ENCODE assay signal across 5 cellular contexts in the genomic region with DNA sequence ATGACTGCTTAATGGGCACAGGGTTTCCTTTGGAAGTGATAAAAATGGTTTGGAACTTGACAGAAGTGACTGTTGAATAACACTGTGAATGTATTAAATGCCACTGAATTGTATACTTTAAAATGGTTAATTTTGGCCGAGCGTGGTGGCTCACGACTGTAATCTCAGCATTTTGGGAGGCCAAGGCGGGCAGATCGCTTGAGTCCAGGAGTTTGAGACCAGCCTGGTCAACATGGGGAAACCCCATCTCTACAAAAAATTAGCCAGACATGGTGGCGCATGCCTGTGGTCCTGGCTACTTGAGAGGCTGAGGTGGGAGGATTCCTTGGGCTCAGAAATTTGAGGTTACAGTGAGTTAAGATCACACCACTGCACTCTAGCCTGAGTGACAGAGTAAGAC.
A peak's percentile ranks its signal among the peaks of the same experiment; 100 is the strongest.
DNase-seq lines count a peak whose midpoint lies in the region; FAIRE-seq and TF ChIP-seq lines count a peak whose summit lies in the region.
"Not testable (repeated sequence)": the region's sequence is repeated elsewhere in the genome, so short reads cannot be mapped to it uniquely, and the experiment has no call there.

No MANE protein-coding gene starts in this region.

- not testable (repeated sequence) for H3K27me3 ChIP-seq in endothelial cell of umbilical vein (ENCODE audit: control insufficient read depth in 2 of 2, insufficient read depth in 2 of 2, low read length in 2 of 2); right atrium auricular region; neural progenitor cell

- not testable (repeated sequence) for TF ChIP-seq POLR2A in endothelial cell of umbilical vein (IDR thresholded peaks at IDR 0.05; ENCODE audit: low read depth, low read length)

- H3K27me3 Mint-ChIP-seq in nephron (ENCODE audit: low read depth); neural progenitor cell (ENCODE audit: insufficient read depth, low read depth): not testable (repeated sequence)

- not testable (repeated sequence) for H3K36me3 ChIP-seq in endothelial cell of umbilical vein (ENCODE audit: control insufficient read depth in 2 of 2, extremely low read depth in 1 of 2, insufficient read depth in 2 of 2, low read length in 2 of 2); right atrium auricular region; neural progenitor cell

- H3K9me1 ChIP-seq in endothelial cell of umbilical vein (replicated peaks; ENCODE audit: control insufficient read depth, extremely low read depth, insufficient read depth, low read length): not testable (repeated sequence)

- not testable (repeated sequence) for H3K9me3 Mint-ChIP-seq in nephron
- peaks cover 18% of the 10 kb centered on the region for H3K9me3 Mint-ChIP-seq in neural progenitor cell

- TF ChIP-seq CTCF in endothelial cell of umbilical vein (IDR thresholded peaks at IDR 0.05; ENCODE audit: extremely low read depth in 1 of 2, insufficient read depth in 1 of 2, low read depth in 1 of 2, low read length in 2 of 2); right atrium auricular region (IDR thresholded peaks at IDR 0.05); nephron (IDR thresholded peaks at IDR 0.05; ENCODE audit: unreplicated experiment in 3 of 3); neural progenitor cell (IDR thresholded peaks at IDR 0.05): not testable (repeated sequence)

- POLR2A ChIA-PET in endothelial cell of umbilical vein (lab: Charles Lee): not testable (repeated sequence)

- CTCF ChIA-PET in endothelial cell of umbilical vein (lab: Charles Lee): interaction anchor here (4.2 kb wide), 1 partner anchor 8 kb away, joined by 28 read pairs; no protein-coding TSS in a partner anchor

- intact Hi-C loops in endothelial cell of umbilical vein (cut with micrococcal nuclease): not testable (repeated sequence)

- peaks cover 59% of the 10 kb centered on the region for H3K4me1 Mint-ChIP-seq in nephron
- not testable (repeated sequence) for H3K4me1 Mint-ChIP-seq in neural progenitor cell

- DNase-seq in endothelial cell of umbilical vein (ENCODE audit: low read depth, low spot score); neural progenitor cell (ENCODE audit: low spot score): not testable (repeated sequence)
- DNase-seq in right atrium auricular region (ENCODE audit: low spot score) (peak; percentile 50), myocyte (ENCODE audit: low read depth) (peak; percentile 43)

- BruUV-seq in endothelial cell of umbilical vein (replicated peaks; lab: Mats Ljungman, UMichigan): not testable (repeated sequence)

- H3K9ac ChIP-seq in endothelial cell of umbilical vein (replicated peaks; ENCODE audit: extremely low read depth, insufficient read depth, low read length); neural progenitor cell: not testable (repeated sequence)

- dilution Hi-C loops in endothelial cell of umbilical vein (cut with MboI; ENCODE audit: extremely low pct_ligation_motif_present, low sequenced_read_pairs): not testable (repeated sequence)

- not testable (repeated sequence) for H3K4me1 ChIP-seq in endothelial cell of umbilical vein (ENCODE audit: control insufficient read depth, extremely low read depth, insufficient read depth, low read length); neural progenitor cell
- H3K4me1 ChIP-seq in right atrium auricular region: peaks cover 0 to 31% of the 10 kb centered on the region in 2 donors

- not testable (repeated sequence) for H4K20me1 ChIP-seq in endothelial cell of umbilical vein (replicated peaks; ENCODE audit: control insufficient read depth, extremely low read depth, insufficient read depth, low read length); neural progenitor cell (ENCODE audit: low read depth)

- not testable (repeated sequence) for H2AFZ ChIP-seq in endothelial cell of umbilical vein (ENCODE audit: low read depth, low read length); neural progenitor cell (replicated peaks)

- not testable (repeated sequence) for H3K9me3 ChIP-seq in endothelial cell of umbilical vein (replicated peaks; ENCODE audit: control insufficient read depth, insufficient read depth, low read length); right atrium auricular region; neural progenitor cell (ENCODE audit: low read depth)

- not testable (repeated sequence) for H3K79me2 ChIP-seq in endothelial cell of umbilical vein (ENCODE audit: control insufficient read depth, insufficient read depth, low read length); neural progenitor cell (ENCODE audit: low read depth)

- not testable (repeated sequence) for H3F3A ChIP-seq in neural progenitor cell (ENCODE audit: low read depth)

- not testable (repeated sequence) for H3K4me3 Mint-ChIP-seq in nephron, neural progenitor cell

- H3K36me3 Mint-ChIP-seq in nephron (ENCODE audit: low read depth) (peaks cover 33% of the 10 kb centered on the region), neural progenitor cell (peaks cover 26% of the 10 kb centered on the region)

- H3K4me2 ChIP-seq in endothelial cell of umbilical vein (ENCODE audit: insufficient read depth, low read length); neural progenitor cell: not testable (repeated sequence)

- H3K27ac Mint-ChIP-seq in nephron (peak overlapping the region; percentile 34 to 92 (median 46)), neural progenitor cell (peak overlapping the region; percentile 30)

- H3K4me3 ChIP-seq in endothelial cell of umbilical vein (replicated peaks in 1 of 3; ENCODE audit: insufficient read depth in 1 of 3, low read depth in 1 of 3, low read length in 3 of 3); right atrium auricular region; neural progenitor cell: not testable (repeated sequence)

- peak; percentile 15 for FAIRE-seq in endothelial cell of umbilical vein (lab: Jason Lieb, UNC)

- H3K27ac ChIP-seq in endothelial cell of umbilical vein (ENCODE audit: insufficient read depth, low read depth, low read length); right atrium auricular region; neural progenitor cell: not testable (repeated sequence)
